In genomic region chr16:87098361-87098760, GRCh38 we compare ENCODE assay signal across 18 cellular contexts.
DNase-seq lines count a peak whose midpoint lies in the region; ATAC-seq, FAIRE-seq and TF ChIP-seq lines count a peak whose summit lies in the region.
"Had no signal": no experiment of that assay in that cellular context is flagged by ENCODE, and none has a peak within 500 bp of the region (broad histone marks: within the 10 kb centered on the region; RNA-seq: fewer than 3 reads in every experiment).

No MANE protein-coding gene starts in this region.

- H3K27me3 ChIP-seq in H1 (replicated peaks in 1 of 4; ENCODE audit: control insufficient read depth in 3 of 4, extremely low read depth in 1 of 4, insufficient read depth in 3 of 4, low read length in 3 of 4), result no peaks in the 10 kb centered on the region; a peak in 1 of 7 replicates
- peaks cover 0 to 17% (median 0%) of the 10 kb centered on the region in 3 experiments for H3K27me3 ChIP-seq in neuronal stem cell (ENCODE audit: control insufficient read depth in 3 of 3, insufficient read depth in 3 of 3, low read depth in 1 of 3, low read length in 3 of 3)
- no peaks in the 10 kb centered on the region for H3K27me3 ChIP-seq in MM.1S (replicated peaks; ENCODE audit: insufficient read depth, low read length)

- no peak overlapping the region for H2BK20ac ChIP-seq in H1 (ENCODE audit: low read length)

- H3K9me3 ChIP-seq in H1 (ENCODE audit: insufficient read depth in 2 of 2, low read depth in 1 of 2, low read length in 1 of 2), result no peaks in the 10 kb centered on the region
- no peaks in the 10 kb centered on the region for H3K9me3 ChIP-seq in neuronal stem cell (replicated peaks in 1 of 2; ENCODE audit: control insufficient read depth in 2 of 2, insufficient read depth in 1 of 2, low read depth in 1 of 2, low read length in 2 of 2)
- H3K9me3 ChIP-seq in MM.1S (replicated peaks; ENCODE audit: insufficient read depth, low read length), result no peaks in the 10 kb centered on the region

- no peak overlapping the region for H4K5ac ChIP-seq in H1 (ENCODE audit: insufficient read length, low read depth, low read length)

- H3K14ac ChIP-seq in H1 (ENCODE audit: insufficient read length) (no peak overlapping the region), neuronal stem cell (ENCODE audit: low read length) (no peak overlapping the region)

- no peak for TF ChIP-seq RAD21 in H1 (IDR thresholded peaks at IDR 0.05 in 1 of 2, conservative IDR thresholded peaks at IDR 0.05 in 1 of 2; ENCODE audit: low read depth in 2 of 2, low read length in 2 of 2)

- H2BK5ac ChIP-seq in H1 (ENCODE audit: low read depth, low read length) (no peak overlapping the region), neuronal stem cell (ENCODE audit: low read length) (peak overlapping the region; percentile 17)

- no peak overlapping the region for H3K27ac Mint-ChIP-seq in activated CD8-positive, alpha-beta memory T cell treated with anti-CD3 and anti-CD28 coated beads, Interleukin-2, amount 10 ng/mL, durations not matched to agents 7 days and 5 days
- H3K27ac Mint-ChIP-seq: B cell; CD4-positive, alpha-beta T cell; GM23338 had no signal

- POLR2A ChIA-PET in H1 (lab: Charles Lee; ENCODE audit: partially characterized antibody), result no interaction called here

- H2BK120ac ChIP-seq in H1 (replicated peaks; ENCODE audit: low read depth, low read length), result no peak overlapping the region
- H2BK120ac ChIP-seq in neuronal stem cell (ENCODE audit: low read depth, low read length), result no peak overlapping the region

- H3K23me2 ChIP-seq in H1 (ENCODE audit: low read depth, low read length), result no peaks in the 10 kb centered on the region

- H4K91ac ChIP-seq in H1 (replicated peaks; ENCODE audit: insufficient read length, low read length) (no peak overlapping the region), neuronal stem cell (ENCODE audit: low read depth, low read length, poor library complexity) (no peak overlapping the region)

- H3K79me2 ChIP-seq in H1 (ENCODE audit: control insufficient read depth in 1 of 2, insufficient read depth in 2 of 2, low read length in 2 of 2) (no peaks in the 10 kb centered on the region), MM.1S (ENCODE audit: low read length) (no peaks in the 10 kb centered on the region)

- H3K9ac ChIP-seq in H1 (replicated peaks in 1 of 4; ENCODE audit: extremely low read depth in 1 of 4, low read depth in 3 of 4, low read length in 3 of 4) (no peak overlapping the region), neuronal stem cell (ENCODE audit: low read depth, low read length, poor library complexity) (no peak overlapping the region), MM.1S (ENCODE audit: low read length) (no peak overlapping the region)

- no peak overlapping the region for H3K56ac ChIP-seq in H1 (replicated peaks; ENCODE audit: insufficient read length, low read depth, low read length)

- H3K18ac ChIP-seq in H1 (ENCODE audit: extremely low read depth, low read length), result no peak overlapping the region
- H3K18ac ChIP-seq in neuronal stem cell (ENCODE audit: low read length), result peak overlapping the region; percentile 3

- H3K4me1 Mint-ChIP-seq in activated CD8-positive, alpha-beta memory T cell treated with anti-CD3 and anti-CD28 coated beads, Interleukin-2, amount 10 ng/mL, durations not matched to agents 7 days and 5 days, result no peaks in the 10 kb centered on the region
- H3K4me1 Mint-ChIP-seq: B cell had no signal

- no peak overlapping the region for H3K4me3 ChIP-seq in H1 (ENCODE audit: extremely low read depth in 1 of 4, insufficient read depth in 2 of 4, low read depth in 3 of 4, low read length in 4 of 4)
- no peak overlapping the region for H3K4me3 ChIP-seq in neuronal stem cell (ENCODE audit: low read length in 2 of 2)
- H3K4me3 ChIP-seq in MM.1S (ENCODE audit: low read length), result no peak overlapping the region
- H3K4me3 ChIP-seq: GM23338 had no signal

- H3K23ac ChIP-seq in H1 (ENCODE audit: insufficient read length), result no peak overlapping the region
- no peak overlapping the region for H3K23ac ChIP-seq in neuronal stem cell (ENCODE audit: low read depth, low read length, poor library complexity)

- H3K4ac ChIP-seq in H1 (replicated peaks; ENCODE audit: insufficient read length, low read depth, low read length) (no peak overlapping the region), neuronal stem cell (ENCODE audit: low read length) (no peak overlapping the region)

- no peaks in the 10 kb centered on the region for H3K9me2 ChIP-seq in MM.1S (replicated peaks; ENCODE audit: insufficient read depth, low read length)

- no peak for TF ChIP-seq POLR2A in H1 (IDR thresholded peaks at IDR 0.05; ENCODE audit: control extremely low read depth in 1 of 2, low read depth in 2 of 2, low read length in 2 of 2)

- no peak overlapping the region for H2BK12ac ChIP-seq in H1 (ENCODE audit: low read depth, low read length)
- H2BK12ac ChIP-seq in neuronal stem cell (ENCODE audit: low read length), result no peak overlapping the region

- no peak for TF ChIP-seq EP300 in H1 (IDR thresholded peaks at IDR 0.05; ENCODE audit: borderline replicate concordance in 1 of 2, low read depth in 2 of 2, low read length in 2 of 2)

- DNase-seq in COLO668 (lab: John Stamatoyannopoulos, UW; ENCODE audit: unreplicated experiment) (peak; percentile 27), RPMI8226 (peak; percentile 75), H1 (ENCODE audit: low read depth in 1 of 2, low spot score in 2 of 2) (no peak), neuronal stem cell (ENCODE audit: low spot score) (no peak), MM.1S (no peak)
- DNase-seq in activated CD8-positive, alpha-beta memory T cell treated with anti-CD3 and anti-CD28 coated beads, Interleukin-2, amount 10 ng/mL, durations not matched to agents 7 days and 5 days, result no peak
- DNase-seq: C1 segment of cervical spinal cord; CD4-positive, alpha-beta T cell; COR-L47; DND-41; GDM1; H9 had no signal

- H3K36me3 ChIP-seq in H1 (ENCODE audit: control insufficient read depth in 2 of 4, insufficient read depth in 4 of 4, low read length in 3 of 4) (no peaks in the 10 kb centered on the region), neuronal stem cell (replicated peaks in 1 of 2; ENCODE audit: control insufficient read depth in 2 of 2, insufficient read depth in 2 of 2, low read length in 2 of 2) (no peaks in the 10 kb centered on the region), MM.1S (replicated peaks; ENCODE audit: insufficient read depth, low read length) (no peaks in the 10 kb centered on the region)

- no peaks in the 10 kb centered on the region for H4K20me1 ChIP-seq in H1 (replicated peaks in 1 of 2; ENCODE audit: control insufficient read depth in 1 of 2, insufficient read depth in 2 of 2, low read length in 2 of 2)
- H4K20me1 ChIP-seq in MM.1S (ENCODE audit: insufficient read depth, low read length), result no peaks in the 10 kb centered on the region

- no peaks in the 10 kb centered on the region for H3K36me3 Mint-ChIP-seq in activated CD8-positive, alpha-beta memory T cell treated with anti-CD3 and anti-CD28 coated beads, Interleukin-2, amount 10 ng/mL, durations not matched to agents 7 days and 5 days

- 89% methylated on average over 5 of the region's 5 CpGs; no CpG with 5 or more reads in 1 of the 2 experiments for WGBS in H1 (ENCODE audit: extremely low coverage in 1 of 2, insufficient coverage in 1 of 2, insufficient read length in 1 of 2, insufficient replicate concordance in 2 of 2, low coverage in 1 of 2, low lambda C conversion rate in 2 of 2, missing lambda C conversion rate in 1 of 2), 2 experiments
- no CpG with 5 or more reads among the region's 5 CpGs for WGBS in neuronal stem cell (ENCODE audit: extremely low coverage in 2 of 2, insufficient read length in 2 of 2, insufficient replicate concordance in 1 of 2), 2 donors

- no peaks in the 10 kb centered on the region for H3K9me3 Mint-ChIP-seq in activated CD8-positive, alpha-beta memory T cell treated with anti-CD3 and anti-CD28 coated beads, Interleukin-2, amount 10 ng/mL, durations not matched to agents 7 days and 5 days (ENCODE audit: low read depth)
- H3K9me3 Mint-ChIP-seq: CD4-positive, alpha-beta T cell; GM23338; H9 had no signal

- TF ChIP-seq CTCF in H1 (IDR thresholded peaks at IDR 0.05; ENCODE audit: control extremely low read depth in 1 of 3, insufficient read depth in 1 of 3, low read depth in 1 of 3, low read length in 3 of 3), result no peak
- TF ChIP-seq CTCF in MM.1S (IDR thresholded peaks at IDR 0.05; ENCODE audit: low read length), result no peak

- no peak overlapping the region for H3K4me2 ChIP-seq in H1 (ENCODE audit: insufficient read depth in 1 of 2, low read depth in 2 of 2, low read length in 2 of 2)
- H3K4me2 ChIP-seq in neuronal stem cell (ENCODE audit: insufficient read depth, low read length, poor library complexity, severe bottlenecking), result no peak overlapping the region
- no peak overlapping the region for H3K4me2 ChIP-seq in MM.1S (ENCODE audit: low read depth, low read length)
- H3K4me2 ChIP-seq: GM23338 had no signal

- no peaks in the 10 kb centered on the region for H3F3A ChIP-seq in MM.1S (ENCODE audit: insufficient read depth, low read length)

- H3K4me1 ChIP-seq in H1 (replicated peaks in 1 of 4; ENCODE audit: control insufficient read depth in 3 of 4, insufficient read depth in 4 of 4, low read length in 3 of 4) (peaks cover 0 to 22% (median 11%) of the 10 kb centered on the region in 4 experiments; a peak in 6 of 7 replicates), neuronal stem cell (ENCODE audit: control insufficient read depth in 2 of 2, insufficient read depth in 1 of 2, low read depth in 1 of 2, low read length in 2 of 2) (peaks cover 7 to 33% of the 10 kb centered on the region in 2 donors), MM.1S (ENCODE audit: low read length) (no peaks in the 10 kb centered on the region)

- H3K79me1 ChIP-seq in H1 (ENCODE audit: low read depth, low read length) (no peaks in the 10 kb centered on the region), neuronal stem cell (ENCODE audit: low read depth, low read length) (no peaks in the 10 kb centered on the region)

- H2AK5ac ChIP-seq in H1 (ENCODE audit: low read depth, low read length), result no peak overlapping the region
- peak overlapping the region; percentile 39 for H2AK5ac ChIP-seq in neuronal stem cell (ENCODE audit: low read depth, low read length)

- H3K27ac ChIP-seq in H1 (ENCODE audit: low read depth, low read length) (no peak overlapping the region), neuronal stem cell (replicated peaks; ENCODE audit: low read length) (no peak overlapping the region), MM.1S (ENCODE audit: low read length) (no peak overlapping the region)

- peaks cover 2% of the 10 kb centered on the region for H3K27me3 Mint-ChIP-seq in activated CD8-positive, alpha-beta memory T cell treated with anti-CD3 and anti-CD28 coated beads, Interleukin-2, amount 10 ng/mL, durations not matched to agents 7 days and 5 days

- H2AFZ ChIP-seq in H1 (ENCODE audit: low read length) (no peak overlapping the region), neuronal stem cell (ENCODE audit: low read length) (no peak overlapping the region), MM.1S (ENCODE audit: low read length) (no peak overlapping the region)

- CTCF ChIA-PET in H1 (lab: Charles Lee; ENCODE audit: partially characterized antibody), result interaction anchor here (4.7 kb wide), 1 partner anchor 20 kb away, joined by 16 read pairs; no protein-coding TSS in a partner anchor
- CTCF ChIA-PET in activated CD8-positive, alpha-beta memory T cell treated with anti-CD3 and anti-CD28 coated beads, Interleukin-2, amount 10 ng/mL, durations not matched to agents 7 days and 5 days (lab: Charles Lee), result no interaction called here

- H4K8ac ChIP-seq in H1 (ENCODE audit: extremely low read depth, insufficient read depth, low read length) (0 out of 2 replicates have a peak overlapping the region, but pooled peaks have one; percentile 12), neuronal stem cell (ENCODE audit: low read depth, low read length) (no peak overlapping the region)

- ATAC-seq in activated CD8-positive, alpha-beta memory T cell treated with anti-CD3 and anti-CD28 coated beads, Interleukin-2, amount 10 ng/mL, durations not matched to agents 7 days and 5 days, result no peak
- no peak for ATAC-seq in HG02623 (IDR thresholded peaks at IDR 0.05; ENCODE audit: unreplicated experiment)

- H2BK15ac ChIP-seq in H1 (ENCODE audit: low read length) (0 out of 2 replicates have a peak overlapping the region, but pooled peaks have one; percentile 72), neuronal stem cell (ENCODE audit: low read length) (peak overlapping the region; percentile 3)

- no peak for FAIRE-seq in H1 (lab: Jason Lieb, UNC)
- FAIRE-seq: A204.1, D721Med, GM12892 had no signal

- no peak overlapping the region for H3K4me3 Mint-ChIP-seq in activated CD8-positive, alpha-beta memory T cell treated with anti-CD3 and anti-CD28 coated beads, Interleukin-2, amount 10 ng/mL, durations not matched to agents 7 days and 5 days
- H3K4me3 Mint-ChIP-seq: B cell; CD4-positive, alpha-beta T cell; GM23338; H9 had no signal

Comparison
In these comparisons a context has a peak if more than half of its experiments do, and no peak if none do; other contexts are left out.
1. DNase-seq: peak in COLO668 (single experiment) and RPMI8226 (single experiment); none in H1 (0 of 2), neuronal stem cell (single experiment), activated CD8-positive, alpha-beta memory T cell treated with anti-CD3 and anti-CD28 coated beads, Interleukin-2, amount 10 ng/mL, durations not matched to agents 7 days and 5 days (single experiment) and MM.1S (single experiment).